ENCODE assay signal across 1 cellular context in genomic region chr20:38472513-38473352, GRCh38.
TF ChIP-seq lines count a peak whose summit lies in the region.

TSS of gene RALGAPB (plus strand) at chr20:38472843. CDS start at chr20:38488433, 15,590 bp downstream.

TF ChIP-seq in HepG2, 621 proteins besides CTCF, POLR2A, EP300 and RAD21 (continued from another document and continues in another):
- peak; percentile 91 for TF ChIP-seq KMT2A (CRISPR knock-in tag; IDR thresholded peaks at IDR 0.05)
- TF ChIP-seq, protein P1, sequence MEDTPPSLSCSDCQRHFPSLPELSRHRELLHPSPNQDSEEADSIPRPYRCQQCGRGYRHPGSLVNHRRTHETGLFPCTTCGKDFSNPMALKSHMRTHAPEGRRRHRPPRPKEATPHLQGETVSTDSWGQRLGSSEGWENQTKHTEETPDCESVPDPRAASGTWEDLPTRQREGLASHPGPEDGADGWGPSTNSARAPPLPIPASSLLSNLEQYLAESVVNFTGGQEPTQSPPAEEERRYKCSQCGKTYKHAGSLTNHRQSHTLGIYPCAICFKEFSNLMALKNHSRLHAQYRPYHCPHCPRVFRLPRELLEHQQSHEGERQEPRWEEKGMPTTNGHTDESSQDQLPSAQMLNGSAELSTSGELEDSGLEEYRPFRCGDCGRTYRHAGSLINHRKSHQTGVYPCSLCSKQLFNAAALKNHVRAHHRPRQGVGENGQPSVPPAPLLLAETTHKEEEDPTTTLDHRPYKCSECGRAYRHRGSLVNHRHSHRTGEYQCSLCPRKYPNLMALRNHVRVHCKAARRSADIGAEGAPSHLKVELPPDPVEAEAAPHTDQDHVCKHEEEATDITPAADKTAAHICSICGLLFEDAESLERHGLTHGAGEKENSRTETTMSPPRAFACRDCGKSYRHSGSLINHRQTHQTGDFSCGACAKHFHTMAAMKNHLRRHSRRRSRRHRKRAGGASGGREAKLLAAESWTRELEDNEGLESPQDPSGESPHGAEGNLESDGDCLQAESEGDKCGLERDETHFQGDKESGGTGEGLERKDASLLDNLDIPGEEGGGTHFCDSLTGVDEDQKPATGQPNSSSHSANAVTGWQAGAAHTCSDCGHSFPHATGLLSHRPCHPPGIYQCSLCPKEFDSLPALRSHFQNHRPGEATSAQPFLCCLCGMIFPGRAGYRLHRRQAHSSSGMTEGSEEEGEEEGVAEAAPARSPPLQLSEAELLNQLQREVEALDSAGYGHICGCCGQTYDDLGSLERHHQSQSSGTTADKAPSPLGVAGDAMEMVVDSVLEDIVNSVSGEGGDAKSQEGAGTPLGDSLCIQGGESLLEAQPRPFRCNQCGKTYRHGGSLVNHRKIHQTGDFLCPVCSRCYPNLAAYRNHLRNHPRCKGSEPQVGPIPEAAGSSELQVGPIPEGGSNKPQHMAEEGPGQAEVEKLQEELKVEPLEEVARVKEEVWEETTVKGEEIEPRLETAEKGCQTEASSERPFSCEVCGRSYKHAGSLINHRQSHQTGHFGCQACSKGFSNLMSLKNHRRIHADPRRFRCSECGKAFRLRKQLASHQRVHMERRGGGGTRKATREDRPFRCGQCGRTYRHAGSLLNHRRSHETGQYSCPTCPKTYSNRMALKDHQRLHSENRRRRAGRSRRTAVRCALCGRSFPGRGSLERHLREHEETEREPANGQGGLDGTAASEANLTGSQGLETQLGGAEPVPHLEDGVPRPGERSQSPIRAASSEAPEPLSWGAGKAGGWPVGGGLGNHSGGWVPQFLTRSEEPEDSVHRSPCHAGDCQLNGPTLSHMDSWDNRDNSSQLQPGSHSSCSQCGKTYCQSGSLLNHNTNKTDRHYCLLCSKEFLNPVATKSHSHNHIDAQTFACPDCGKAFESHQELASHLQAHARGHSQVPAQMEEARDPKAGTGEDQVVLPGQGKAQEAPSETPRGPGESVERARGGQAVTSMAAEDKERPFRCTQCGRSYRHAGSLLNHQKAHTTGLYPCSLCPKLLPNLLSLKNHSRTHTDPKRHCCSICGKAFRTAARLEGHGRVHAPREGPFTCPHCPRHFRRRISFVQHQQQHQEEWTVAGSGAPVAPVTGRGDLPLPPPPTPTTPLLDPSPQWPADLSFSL (CRISPR knock-in tag; IDR thresholded peaks at IDR 0.05): no peak
- peak; percentile 15 for TF ChIP-seq ZNF18 (CRISPR knock-in tag; IDR thresholded peaks at IDR 0.05; ENCODE audit: insufficient replicate concordance)
- TF ChIP-seq ZNF672 (CRISPR knock-in tag; IDR thresholded peaks at IDR 0.05): no peak
- TF ChIP-seq ZSCAN31 (CRISPR knock-in tag; IDR thresholded peaks at IDR 0.05; ENCODE audit: low read depth): peak; percentile 99
- peak; percentile 85 for TF ChIP-seq SALL1 (CRISPR knock-in tag; IDR thresholded peaks at IDR 0.05)
- peak; percentile 54; the same call in 1 of the 2 replicates for TF ChIP-seq ZNF430 (CRISPR knock-in tag; IDR thresholded peaks at IDR 0.05)
- TF ChIP-seq CBFB (CRISPR knock-in tag; IDR thresholded peaks at IDR 0.05): peak; percentile 68; the same call in 1 of the 2 replicates
- no peak for TF ChIP-seq MAFK (conservative IDR thresholded peaks at IDR 0.05 in 1 of 2, IDR thresholded peaks at IDR 0.05 in 1 of 2; ENCODE audit: low read length in 2 of 2)
- no peak; the same call in 1 of the 2 replicates for TF ChIP-seq CENPBD1 (CRISPR knock-in tag; IDR thresholded peaks at IDR 0.05; ENCODE audit: borderline replicate concordance, low read depth)
- TF ChIP-seq MAFG (CRISPR knock-in tag; IDR thresholded peaks at IDR 0.05): no peak
- no peak for TF ChIP-seq TCF7L2 (IDR thresholded peaks at IDR 0.05; ENCODE audit: low read depth, low read length)
- peak; percentile 85 for TF ChIP-seq MXD3 (CRISPR knock-in tag; IDR thresholded peaks at IDR 0.05)
- peak; percentile 57; the same call in 1 of the 2 replicates for TF ChIP-seq GLI4 (CRISPR knock-in tag; IDR thresholded peaks at IDR 0.05; ENCODE audit: borderline replicate concordance)
- no peak for TF ChIP-seq ZNF101 (CRISPR knock-in tag; IDR thresholded peaks at IDR 0.05; ENCODE audit: borderline replicate concordance, low read depth)
- TF ChIP-seq ZNF552 (CRISPR knock-in tag; IDR thresholded peaks at IDR 0.05; ENCODE audit: borderline replicate concordance): no peak
- TF ChIP-seq ISX (CRISPR knock-in tag; conservative IDR thresholded peaks at IDR 0.05): peak; percentile 76; the same call in 1 of the 2 replicates
- peak; percentile 85 for TF ChIP-seq KDM5A (IDR thresholded peaks at IDR 0.05; ENCODE audit: borderline replicate concordance, low read length)
- TF ChIP-seq ZBTB21 (CRISPR knock-in tag; IDR thresholded peaks at IDR 0.05): peak; percentile 92
- no peak for TF ChIP-seq ZNF496 (CRISPR knock-in tag; IDR thresholded peaks at IDR 0.05; ENCODE audit: insufficient replicate concordance)
- no peak for TF ChIP-seq TCF7 (IDR thresholded peaks at IDR 0.05; ENCODE audit: low read depth)
- peak; percentile 10 for TF ChIP-seq SIN3B (IDR thresholded peaks at IDR 0.05; ENCODE audit: low read length)
- TF ChIP-seq ZNF335 (CRISPR knock-in tag; IDR thresholded peaks at IDR 0.05): peak; percentile 84
- peak; percentile 72; the same call in 1 of the 2 replicates for TF ChIP-seq ZNF766 (CRISPR knock-in tag; IDR thresholded peaks at IDR 0.05; ENCODE audit: borderline replicate concordance)
- TF ChIP-seq ZNF800 (CRISPR knock-in tag; IDR thresholded peaks at IDR 0.05): peak; percentile 86; the same call in 1 of the 2 replicates
- TF ChIP-seq PRDM10 (CRISPR knock-in tag; IDR thresholded peaks at IDR 0.05; ENCODE audit: low read depth): peak; percentile 76
- peak; percentile 64 for TF ChIP-seq FOSL2 (CRISPR knock-in tag; IDR thresholded peaks at IDR 0.05)
- TF ChIP-seq LCORL (IDR thresholded peaks at IDR 0.05): no peak
- peak; percentile 75 for TF ChIP-seq LCORL (CRISPR knock-in tag; IDR thresholded peaks at IDR 0.05)
- peak; percentile 94 for TF ChIP-seq POGK (CRISPR knock-in tag; conservative IDR thresholded peaks at IDR 0.05)
- TF ChIP-seq ZNF235 (CRISPR knock-in tag; IDR thresholded peaks at IDR 0.05; ENCODE audit: borderline replicate concordance): no peak
- peak; percentile 54; the same call in 1 of the 2 replicates for TF ChIP-seq ZBTB20 (CRISPR knock-in tag; IDR thresholded peaks at IDR 0.05; ENCODE audit: borderline replicate concordance, low read depth)
- no peak for TF ChIP-seq FOXP1 (IDR thresholded peaks at IDR 0.05)
- peak; percentile 49 for TF ChIP-seq FOXP1 (CRISPR knock-in tag; IDR thresholded peaks at IDR 0.05)
- TF ChIP-seq ZNF597 (CRISPR knock-in tag; IDR thresholded peaks at IDR 0.05): no peak
- peak; percentile 81; the same call in 1 of the 2 replicates for TF ChIP-seq ZNF34 (CRISPR knock-in tag; IDR thresholded peaks at IDR 0.05; ENCODE audit: borderline replicate concordance)
- peak; percentile 92 for TF ChIP-seq HDAC2 (CRISPR knock-in tag; IDR thresholded peaks at IDR 0.05)
- TF ChIP-seq KLF11 (CRISPR knock-in tag; IDR thresholded peaks at IDR 0.05): peak; percentile 69; the same call in 1 of the 2 replicates
